ENCODE assay signal across 30 cellular contexts in genomic region chr17:35149941-35150340, GRCh38. TPM values are rescaled to one million over a fixed set of nuclear protein-coding genes. Genes with fewer than 3 reads are reported as not detected.
"Had no signal": no experiment of that assay in that cellular context is flagged by ENCODE, and none has a peak within 500 bp of the region (broad histone marks: within the 10 kb centered on the region; RNA-seq: fewer than 3 reads in every experiment).

No MANE protein-coding gene starts in this region.

- DNase-seq: heart right ventricle; islet precursor cell; mesendoderm; naive B cell; natural killer cell; nucleus accumbens; pancreas; stimulated activated CD4-positive, alpha-beta T cell treated with anti-CD3 and anti-CD28 coated beads, Interleukin-4, amount 100 ng/mL, for 24 hours; stimulated activated naive CD4-positive, alpha-beta T cell; tibial artery; trophoblast cell; upper lobe of right lung had no signal

- H3K27me3 ChIP-seq: heart right ventricle, hepatocyte, pancreas, right atrium auricular region, right lobe of liver, upper lobe of right lung had no signal

- H2AFZ ChIP-seq: hepatocyte had no signal

- H3K4me1 ChIP-seq: pancreas, right lobe of liver, suprapubic skin, tibial artery, upper lobe of right lung had no signal

- ATAC-seq: heart right ventricle; left lobe of liver; natural killer cell; pancreas; right lobe of liver; stimulated activated effector memory CD8-positive, alpha-beta T cell treated with anti-CD3 and anti-CD28 coated beads, Interleukin-12 subunit alpha, Interleukin-12 subunit beta, amount 100 ng/mL, for 72 hours; upper lobe of right lung had no signal

- H3K9me3 ChIP-seq: heart right ventricle, pancreas, right atrium auricular region, right lobe of liver, suprapubic skin, thoracic aorta, tibial artery, upper lobe of right lung had no signal

- H3K36me3 ChIP-seq: pancreas, right lobe of liver, suprapubic skin, thoracic aorta, tibial artery, upper lobe of right lung had no signal

- H3K4me3 ChIP-seq: hepatocyte, lung, pancreas, right lobe of liver, skin epidermis, suprapubic skin, thoracic aorta, tibial artery, upper lobe of right lung had no signal

- H3K27ac ChIP-seq: hepatocyte, pancreas, right lobe of liver, skin epidermis, suprapubic skin, thoracic aorta, tibial artery, upper lobe of right lung had no signal

- H3K4me2 ChIP-seq: hepatocyte had no signal

RNA-seq across cellular contexts. Expression of gene UNC45B, which starts 2.3 kb away (rescaled TPM):
- total RNA-seq: hepatocyte, kidney epithelial cell, left lobe of liver, mesothelial cell of epicardium, osteoblast, pulmonary artery endothelial cell, renal cortical epithelial cell, subcutaneous adipose tissue, suprapubic skin, thoracic aorta had no signal
- polyA plus RNA-seq: hepatocyte, neural cell had no signal

RNA-seq across cellular contexts. Expression of gene FNDC8, which starts 28.5 kb away (rescaled TPM):
- total RNA-seq: heart right ventricle, hepatocyte, kidney epithelial cell, left lobe of liver, lower leg skin, lung, mesothelial cell of epicardium, mononuclear cell, natural killer cell, osteoblast, pancreas, pulmonary artery endothelial cell, renal cortical epithelial cell, right atrium auricular region, right lobe of liver, subcutaneous adipose tissue, suprapubic skin, thoracic aorta, upper lobe of right lung had no signal
- polyA plus RNA-seq: heart right ventricle, hepatocyte, lung, neural cell, pancreas had no signal

RNA-seq across cellular contexts. Expression of gene SLC35G3, which starts 44.3 kb away (rescaled TPM):
- total RNA-seq: heart right ventricle, hepatocyte, kidney epithelial cell, left lobe of liver, lower leg skin, lung, mesothelial cell of epicardium, mononuclear cell, natural killer cell, osteoblast, pancreas, pulmonary artery endothelial cell, renal cortical epithelial cell, right atrium auricular region, right lobe of liver, subcutaneous adipose tissue, suprapubic skin, thoracic aorta, upper lobe of right lung had no signal
- polyA plus RNA-seq: heart right ventricle, hepatocyte, neural cell, pancreas had no signal
